In genomic region chr7:105132335-105132734, GRCh38 we compare ENCODE assay signal across 18 cellular contexts.
"Had no signal": no experiment of that assay in that cellular context is flagged by ENCODE, and none has a peak within 500 bp of the region (broad histone marks: within the 10 kb centered on the region; RNA-seq: fewer than 3 reads in every experiment).

No MANE protein-coding gene starts in this region.

- H3K9me3 Mint-ChIP-seq: central memory CD8-positive, alpha-beta T cell; nephron had no signal

- H3K27me3 Mint-ChIP-seq: activated CD8-positive, alpha-beta memory T cell treated with anti-CD3 and anti-CD28 coated beads, Interleukin-2, amount 10 ng/mL, durations not matched to agents 7 days and 5 days; central memory CD8-positive, alpha-beta T cell; progenitor cell of endocrine pancreas had no signal

- H3K4me3 ChIP-seq: colonic mucosa, gastrocnemius medialis, heart left ventricle, lung, thyroid gland had no signal

- H3K27ac Mint-ChIP-seq: activated CD8-positive, alpha-beta memory T cell treated with anti-CD3 and anti-CD28 coated beads, Interleukin-2, amount 10 ng/mL, durations not matched to agents 7 days and 5 days had no signal

- FAIRE-seq: endometrium, kidney had no signal

- H3K36me3 ChIP-seq: colonic mucosa had no signal

- H3K4me1 ChIP-seq: colonic mucosa, thyroid gland had no signal

- H3K4me3 Mint-ChIP-seq: activated CD8-positive, alpha-beta memory T cell treated with anti-CD3 and anti-CD28 coated beads, Interleukin-2, amount 10 ng/mL, durations not matched to agents 7 days and 5 days; central memory CD8-positive, alpha-beta T cell; nephron had no signal

- H3K27ac ChIP-seq: brain microvascular endothelial cell, colonic mucosa, gastrocnemius medialis, heart left ventricle, thyroid gland, WERI-Rb-1 had no signal

- DNase-seq: activated CD4-positive, alpha-beta T cell treated with anti-CD3 and anti-CD28 coated beads for 1 hour; activated CD4-positive, alpha-beta T cell treated with anti-CD3 and anti-CD28 coated beads, Interleukin-2, amount 50 U/mL, for 48 hours; activated CD8-positive, alpha-beta memory T cell treated with anti-CD3 and anti-CD28 coated beads, Interleukin-2, amount 10 ng/mL, durations not matched to agents 7 days and 5 days; brain microvascular endothelial cell; colonic mucosa; erythroblast; gastrocnemius medialis; heart left ventricle; kidney; midbrain; stimulated activated CD4-positive, alpha-beta T cell treated with anti-CD3 and anti-CD28 coated beads, Interleukin-2, amount 100 ng/mL, for 24 hours; thyroid gland; WERI-Rb-1 had no signal

- H3K27me3 ChIP-seq: brain microvascular endothelial cell, colonic mucosa, gastrocnemius medialis, heart left ventricle, thyroid gland had no signal

- H3K9me3 ChIP-seq: colonic mucosa, gastrocnemius medialis, heart left ventricle, thyroid gland had no signal

- ATAC-seq: activated CD8-positive, alpha-beta memory T cell treated with anti-CD3 and anti-CD28 coated beads, Interleukin-2, amount 10 ng/mL, durations not matched to agents 7 days and 5 days; gastrocnemius medialis; heart left ventricle had no signal
